7 cellular contexts compared by ENCODE assay signal in genomic region chr1:207910678-207911354, GRCh38. TPM values are rescaled to one million over a fixed set of nuclear protein-coding genes. Genes with fewer than 3 reads are reported as not detected.
DNase-seq lines count a peak whose midpoint lies in the region; ATAC-seq and TF ChIP-seq lines count a peak whose summit lies in the region.

CD34 (minus strand) TSS chr1:207911125; CDS start chr1:207911080, 45 bp downstream.

- H3K36me3 Mint-ChIP-seq in HFFc6 (ENCODE audit: low read depth): no peaks in the 10 kb centered on the region

- peak within 1 kb of the TSS; percentile 37; the same call in 1 of the 2 replicates for H3K27ac Mint-ChIP-seq in HFFc6

- H3K27me3 Mint-ChIP-seq in HFFc6 (ENCODE audit: insufficient read depth): peaks cover 29% of the 10 kb centered on the region

- no peak for TF ChIP-seq CTCF in HFFc6 (IDR thresholded peaks at IDR 0.05)

- DNase-seq in HFFc6 (no peak), Right ventricle myocardium superior (peak; percentile 84), posterior vena cava (ENCODE audit: low spot score) (peak; percentile 90), SIG-M5 treated with dmso at 0.1 percent for 504 hours (lab: John Stamatoyannopoulos, UW; ENCODE audit: unreplicated experiment) (no peak)
- DNase-seq in activated T-cell treated with anti-CD3 and anti-CD28 coated beads, Interleukin-2, amount 50 U/mL, for 48 hours: peak; percentile 44 to 45
- DNase-seq in stimulated activated naive CD4-positive, alpha-beta T cell treated with Interleukin-2 at 50 U/mL for 16 hours (lab: John Stamatoyannopoulos, UW): no peak

- ATAC-seq in Right ventricle myocardium superior (ENCODE audit: poor library complexity) (peak; percentile 74), HG02870 (IDR thresholded peaks at IDR 0.05; ENCODE audit: unreplicated experiment) (no peak)

- H3K9me3 Mint-ChIP-seq in HFFc6: no peaks in the 10 kb centered on the region

- H3K4me1 Mint-ChIP-seq in HFFc6 (ENCODE audit: low read depth): peaks cover 27% of the 10 kb centered on the region

- H3K4me3 Mint-ChIP-seq in HFFc6: peak within 1 kb of the TSS; percentile 49

- intact Hi-C loops in Right ventricle myocardium superior (cut with DNase I): no loop called here
- intact Hi-C loops in posterior vena cava (cut with DNase I): no loop called here

RNA-seq across cellular contexts. Expression of gene CD34, which starts in this region (rescaled TPM):
- total RNA-seq in HFFc6 (2021; fragmentation: NEBNext Ultra II Directional; extraction: Animal tissue kit (Norgen Biotek cat#: 25700)): under 1 TPM; 0.31 to 0.60 (median 0.52) TPM
- total RNA-seq in Right ventricle myocardium superior (72.5 TPM), posterior vena cava (100 to 1,000 TPM in 1 of 2 donors, 10 to 100 TPM in 1; 58.1 to 154 TPM)

Comparison
In these comparisons a context has a peak if more than half of its experiments do, and no peak if none do; other contexts are left out.
1. RNA of gene CD34 (total RNA-seq): 58.1 to 154 TPM in posterior vena cava and 72.5 TPM in Right ventricle myocardium superior (single experiment); 0.31 to 0.60 TPM in HFFc6; every median in the first group is over 10 times any median in the second.
2. DNase-seq: peak in activated T-cell treated with anti-CD3 and anti-CD28 coated beads, Interleukin-2, amount 50 U/mL, for 48 hours (2 of 2), Right ventricle myocardium superior (single experiment) and posterior vena cava (single experiment); none in HFFc6 (single experiment), SIG-M5 treated with dmso at 0.1 percent for 504 hours (single experiment) and stimulated activated naive CD4-positive, alpha-beta T cell treated with Interleukin-2 at 50 U/mL for 16 hours (single experiment).